In genomic region chr9:127829205-127829935, GRCh38 we compare ENCODE assay signal across 1 cellular context.
TF ChIP-seq lines count a peak whose summit lies in the region.

No MANE protein-coding gene starts in this region.

TF ChIP-seq in IMR-90, 13 proteins besides CTCF, POLR2A, EP300 and RAD21:
- TF ChIP-seq ELK1 (IDR thresholded peaks at IDR 0.05; ENCODE audit: borderline replicate concordance, low read depth, low read length), result no peak
- TF ChIP-seq BHLHE40 (IDR thresholded peaks at IDR 0.05; ENCODE audit: low read depth, low read length), result no peak
- TF ChIP-seq CEBPB (IDR thresholded peaks at IDR 0.05; ENCODE audit: low read depth, low read length), result no peak
- no peak for TF ChIP-seq MAFK (IDR thresholded peaks at IDR 0.05; ENCODE audit: low read depth, low read length)
- no peak for TF ChIP-seq CHD1 (IDR thresholded peaks at IDR 0.05; ENCODE audit: low read depth, low read length)
- TF ChIP-seq MAZ (IDR thresholded peaks at IDR 0.05; ENCODE audit: borderline replicate concordance, low read depth, low read length), result no peak
- TF ChIP-seq RFX5 (IDR thresholded peaks at IDR 0.05; ENCODE audit: low read depth, low read length), result no peak
- no peak for TF ChIP-seq NFE2L2 (IDR thresholded peaks at IDR 0.05; ENCODE audit: low read depth, low read length)
- TF ChIP-seq FOS (IDR thresholded peaks at IDR 0.05; ENCODE audit: low read depth, low read length), result no peak
- TF ChIP-seq SMC3 (IDR thresholded peaks at IDR 0.05; ENCODE audit: low read depth, low read length), result no peak
- TF ChIP-seq MXI1 (IDR thresholded peaks at IDR 0.05; ENCODE audit: borderline replicate concordance, low read depth, low read length), result no peak
- TF ChIP-seq RCOR1 (IDR thresholded peaks at IDR 0.05; ENCODE audit: insufficient replicate concordance, low read length), result no peak
- no peak for TF ChIP-seq USF2 (IDR thresholded peaks at IDR 0.05; ENCODE audit: low read depth, low read length)
